ENCODE assay signal across 8 cellular contexts in genomic region chr19:1020868-1021425, GRCh38. TPM values are rescaled to one million over a fixed set of nuclear protein-coding genes. Genes with fewer than 3 reads are reported as not detected.
DNase-seq lines count a peak whose midpoint lies in the region; ATAC-seq and TF ChIP-seq lines count a peak whose summit lies in the region.

Gene TMEM259 (minus strand): TSS chr19:1021123. CDS start chr19:1020996, 127 bp downstream.

- peak within 1 kb of the TSS; percentile 91 for H3K4me3 Mint-ChIP-seq in activated T-helper 2 cell treated with anti-CD3 and anti-CD28 coated beads, Interferon-gamma antibody, Interleukin-2, Interleukin-4, amounts not matched to agents 10 μg/mL and 5 μg/mL and 100 μg/mL, durations not matched to agents 14 hours and 24 hours and 36 hours (ENCODE audit: low read depth)
- peak within 1 kb of the TSS; percentile 92 for H3K4me3 Mint-ChIP-seq in natural killer cell

- H3K27me3 Mint-ChIP-seq in activated T-helper 2 cell treated with anti-CD3 and anti-CD28 coated beads, Interferon-gamma antibody, Interleukin-2, Interleukin-4, amounts not matched to agents 10 μg/mL and 5 μg/mL and 100 μg/mL, durations not matched to agents 14 hours and 24 hours and 36 hours (ENCODE audit: low read depth): no peaks in the 10 kb centered on the region
- H3K27me3 Mint-ChIP-seq in natural killer cell (ENCODE audit: low read depth in 2 of 2): peaks cover 0 to 3% of the 10 kb centered on the region in 2 donors

- H3K27ac ChIP-seq in fibroblast of lung (ENCODE audit: insufficient read depth, low read length): peak within 1 kb of the TSS; percentile 93

- no peaks in the 10 kb centered on the region for H3K9me3 ChIP-seq in fibroblast of lung (ENCODE audit: control insufficient read depth, insufficient read depth, low read depth, low read length)

- intact Hi-C loops in activated T-helper 2 cell treated with anti-CD3 and anti-CD28 coated beads, Interferon-gamma antibody, Interleukin-2, Interleukin-4, amounts not matched to agents 10 μg/mL and 5 μg/mL and 100 μg/mL, durations not matched to agents 14 hours and 24 hours and 36 hours (cut with micrococcal nuclease): loop anchor here (1.0 to 2.0 kb wide), 3 partner anchors 18 to 224 kb away; partner anchors contain the start of genes PTBP1 and WDR18
- intact Hi-C loops in natural killer cell (cut with micrococcal nuclease): loop anchor here (1.0 to 5.0 kb wide), 3 partner anchors 20 to 226 kb away; partner anchors contain the start of genes ABCA7, GPX4 and MIDN

- peak within 1 kb of the TSS; percentile 86 for H3K4me3 ChIP-seq in H7 (ENCODE audit: insufficient read depth, low read depth, low read length)
- H3K4me3 ChIP-seq in fibroblast of lung (replicated peaks in 1 of 4; ENCODE audit: control extremely low read depth in 1 of 4, insufficient read depth in 1 of 4, low read depth in 3 of 4, low read length in 4 of 4): peak within 1 kb of the TSS; percentile 51 to 91 (median 82)

- peaks cover 20% of the 10 kb centered on the region for H3K4me1 ChIP-seq in fibroblast of lung (ENCODE audit: control insufficient read depth, extremely low read depth, insufficient read depth, low read length)

- ATAC-seq in natural killer cell: peak; percentile 88 to 98 (median 88)

- TF ChIP-seq CTCF in fibroblast of lung (conservative IDR thresholded peaks at IDR 0.05 in 1 of 2, IDR thresholded peaks at IDR 0.05 in 1 of 2; ENCODE audit: low read depth in 1 of 2, low read length in 2 of 2): no peak
- TF ChIP-seq CTCF in natural killer cell (IDR thresholded peaks at IDR 0.05): no peak

- H3K4me2 ChIP-seq in fibroblast of lung (ENCODE audit: extremely low read depth, insufficient read depth, low read length): peak within 1 kb of the TSS; percentile 84

- no peaks in the 10 kb centered on the region; the same call in 1 of the 2 replicates for H3K36me3 ChIP-seq in H7 (replicated peaks; ENCODE audit: control insufficient read depth, insufficient read depth, low read length)
- H3K36me3 ChIP-seq in fibroblast of lung (ENCODE audit: control insufficient read depth, insufficient read depth, low read length): peaks cover 5% of the 10 kb centered on the region

- H3K9me3 Mint-ChIP-seq in activated T-helper 2 cell treated with anti-CD3 and anti-CD28 coated beads, Interferon-gamma antibody, Interleukin-2, Interleukin-4, amounts not matched to agents 10 μg/mL and 5 μg/mL and 100 μg/mL, durations not matched to agents 14 hours and 24 hours and 36 hours: no peaks in the 10 kb centered on the region
- no peaks in the 10 kb centered on the region for H3K9me3 Mint-ChIP-seq in natural killer cell

- H3K27me3 ChIP-seq in H7 (ENCODE audit: control insufficient read depth, insufficient read depth, low read length) (no peaks in the 10 kb centered on the region), fibroblast of lung (ENCODE audit: control insufficient read depth, insufficient read depth, low read length) (no peaks in the 10 kb centered on the region)

- peak; percentile 57 for TF ChIP-seq POLR2A in Raji (IDR thresholded peaks at IDR 0.05; ENCODE audit: insufficient read depth, low read depth, low read length)

- DNase-seq in ELR (ENCODE audit: low read depth) (peak; percentile 98), H7 (peak; percentile 98), M059J (ENCODE audit: low read depth) (peak; percentile 97), fibroblast of lung (ENCODE audit: low read depth in 2 of 2) (peak; percentile 96 to 98), natural killer cell (peak; percentile 97)
- DNase-seq in activated T-helper 2 cell treated with anti-CD3 and anti-CD28 coated beads, Interferon-gamma antibody, Interleukin-2, Interleukin-4, amounts not matched to agents 10 μg/mL and 5 μg/mL and 100 μg/mL, durations not matched to agents 14 hours and 24 hours and 36 hours (ENCODE audit: low spot score): peak; percentile 94
- DNase-seq in stimulated activated naive CD4-positive, alpha-beta T cell (lab: John Stamatoyannopoulos, UW): peak in 5 of 6 experiments; percentile 90 to 98 (median 95)

- peaks cover 50% of the 10 kb centered on the region for H3K79me2 ChIP-seq in fibroblast of lung (ENCODE audit: control insufficient read depth, insufficient read depth, low read length)

- peaks cover 9% of the 10 kb centered on the region for H3K36me3 Mint-ChIP-seq in activated T-helper 2 cell treated with anti-CD3 and anti-CD28 coated beads, Interferon-gamma antibody, Interleukin-2, Interleukin-4, amounts not matched to agents 10 μg/mL and 5 μg/mL and 100 μg/mL, durations not matched to agents 14 hours and 24 hours and 36 hours (ENCODE audit: low read depth)
- no peaks in the 10 kb centered on the region for H3K36me3 Mint-ChIP-seq in natural killer cell

- peak within 1 kb of the TSS; percentile 91 for H3K9ac ChIP-seq in fibroblast of lung (ENCODE audit: insufficient read depth, low read length)

- peaks cover 20% of the 10 kb centered on the region for H3K4me1 Mint-ChIP-seq in activated T-helper 2 cell treated with anti-CD3 and anti-CD28 coated beads, Interferon-gamma antibody, Interleukin-2, Interleukin-4, amounts not matched to agents 10 μg/mL and 5 μg/mL and 100 μg/mL, durations not matched to agents 14 hours and 24 hours and 36 hours (ENCODE audit: low read depth)
- H3K4me1 Mint-ChIP-seq in natural killer cell: peaks cover 24 to 49% of the 10 kb centered on the region in 2 donors

- peak within 1 kb of the TSS; percentile 100 for H3K27ac Mint-ChIP-seq in activated T-helper 2 cell treated with anti-CD3 and anti-CD28 coated beads, Interferon-gamma antibody, Interleukin-2, Interleukin-4, amounts not matched to agents 10 μg/mL and 5 μg/mL and 100 μg/mL, durations not matched to agents 14 hours and 24 hours and 36 hours
- peak within 1 kb of the TSS; percentile 100 for H3K27ac Mint-ChIP-seq in natural killer cell

- peaks cover 1% of the 10 kb centered on the region for H4K20me1 ChIP-seq in fibroblast of lung (ENCODE audit: control insufficient read depth, extremely low read depth, insufficient read depth, low read length)

- peak within 1 kb of the TSS; percentile 80 for H2AFZ ChIP-seq in fibroblast of lung (ENCODE audit: low read length)

RNA-seq across cellular contexts. Expression of gene TMEM259, which starts in this region (rescaled TPM):
- total RNA-seq in H7 (2014; rRNA removed; shearing (Covaris generic)): 153 and 185 TPM in 2 replicates
- total RNA-seq in M059J (2014; rRNA removed; shearing (Covaris generic)): 99.9 and 126 TPM in 2 replicates
- 137 and 138 TPM in 2 replicates for total RNA-seq in activated T-helper 2 cell treated with anti-CD3 and anti-CD28 coated beads, Interferon-gamma antibody, Interleukin-2, Interleukin-4, amounts not matched to agents 10 μg/mL and 5 μg/mL and 100 μg/mL, durations not matched to agents 14 hours and 24 hours and 36 hours
- 47.5 and 57.8 TPM in 2 replicates for total RNA-seq in fibroblast of lung
- 67.1 and 67.9 TPM in 2 replicates for polyA plus RNA-seq in fibroblast of lung
- 67.4 and 72.8 TPM in 2 replicates for polyA plus RNA-seq in fibroblast of lung (2012)
- polyA minus RNA-seq in fibroblast of lung (ENCODE audit: low replicate concordance): 106 and 167 TPM in 2 replicates
- 100 to 1,000 TPM; 310 to 354 (median 317) TPM for total RNA-seq in natural killer cell

Comparison
In these comparisons a context has a peak if more than half of its experiments do, and no peak if none do; other contexts are left out.
1. Peak in every context shown above with its lines: DNase-seq, ATAC-seq, H3K4me3 ChIP-seq and H3K27ac ChIP-seq.